In genomic region chr1:46203738-46204405, GRCh38 we compare ENCODE assay signal across 9 cellular contexts. TPM values are rescaled to one million over a fixed set of nuclear protein-coding genes. Genes with fewer than 3 reads are reported as not detected.
A peak's percentile ranks its signal among the peaks of the same experiment; 100 is the strongest.
DNase-seq lines count a peak whose midpoint lies in the region; ATAC-seq, FAIRE-seq and TF ChIP-seq lines count a peak whose summit lies in the region.
"Had no signal": no experiment of that assay in that cellular context is flagged by ENCODE, and none has a peak within 500 bp of the region (broad histone marks: within the 10 kb centered on the region; RNA-seq: fewer than 3 reads in every experiment).

No MANE protein-coding gene starts in this region.

- H3K4me1 ChIP-seq in hepatocyte (ENCODE audit: insufficient read depth): peaks cover 11% of the 10 kb centered on the region

- H3K9me3 ChIP-seq in hepatocyte (ENCODE audit: low read depth): no peaks in the 10 kb centered on the region

- no peaks in the 10 kb centered on the region for H3K79me2 ChIP-seq in hepatocyte

- no peaks in the 10 kb centered on the region for H3K36me3 Mint-ChIP-seq in activated naive CD8-positive, alpha-beta T cell treated with anti-CD3 and anti-CD28 coated beads, Interleukin-2, amount 50 U/mL, for 24 hours (ENCODE audit: low read depth)

- no peaks in the 10 kb centered on the region for H3K27me3 ChIP-seq in hepatocyte

- no peaks in the 10 kb centered on the region for H3K36me3 ChIP-seq in hepatocyte (replicated peaks; ENCODE audit: insufficient read depth, low read depth)

- no peak overlapping the region for H3K27ac Mint-ChIP-seq in activated naive CD8-positive, alpha-beta T cell treated with anti-CD3 and anti-CD28 coated beads, Interleukin-2, amount 50 U/mL, for 24 hours

- ATAC-seq in activated naive CD8-positive, alpha-beta T cell treated with anti-CD3 and anti-CD28 coated beads, Interleukin-2, amount 50 U/mL, for 24 hours: no peak
- no peak for ATAC-seq in HG03354 (IDR thresholded peaks at IDR 0.05; ENCODE audit: poor library complexity, severe bottlenecking, unreplicated experiment)

- H3K9me2 ChIP-seq in hepatocyte (replicated peaks; ENCODE audit: insufficient read depth): no peaks in the 10 kb centered on the region

- peak overlapping the region; percentile 96 for H3K4me3 ChIP-seq in hepatocyte
- H3K4me3 ChIP-seq in skeletal muscle cell (ENCODE audit: low read depth, low read length): peak overlapping the region; percentile 75

- peak overlapping the region; percentile 83 for H3K4me3 Mint-ChIP-seq in activated naive CD8-positive, alpha-beta T cell treated with anti-CD3 and anti-CD28 coated beads, Interleukin-2, amount 50 U/mL, for 24 hours

- no peak for TF ChIP-seq POLR2A in GM12891 (IDR thresholded peaks at IDR 0.05; ENCODE audit: low read depth, low read length)

- peaks cover 18% of the 10 kb centered on the region for H3K4me1 Mint-ChIP-seq in activated naive CD8-positive, alpha-beta T cell treated with anti-CD3 and anti-CD28 coated beads, Interleukin-2, amount 50 U/mL, for 24 hours

- WGBS in hepatocyte (ENCODE audit: low lambda C conversion rate, missing lambda C conversion rate): 28% methylated on average over 14 of the region's 14 CpGs

- FAIRE-seq in GM12891 (lab: Jason Lieb, UNC): peak; percentile 9

- no peaks in the 10 kb centered on the region for H3K9me3 Mint-ChIP-seq in activated naive CD8-positive, alpha-beta T cell treated with anti-CD3 and anti-CD28 coated beads, Interleukin-2, amount 50 U/mL, for 24 hours

- H4K20me1 ChIP-seq in hepatocyte (ENCODE audit: insufficient read depth, poor library complexity, severe bottlenecking): no peaks in the 10 kb centered on the region

- H3K4me2 ChIP-seq in hepatocyte: peak overlapping the region; percentile 98

- no peak overlapping the region for H3K27ac ChIP-seq in hepatocyte

- H3K27me3 Mint-ChIP-seq in activated naive CD8-positive, alpha-beta T cell treated with anti-CD3 and anti-CD28 coated beads, Interleukin-2, amount 50 U/mL, for 24 hours: peaks cover 3% of the 10 kb centered on the region

- peak overlapping the region; percentile 99 for H2AFZ ChIP-seq in hepatocyte

- no peak for DNase-seq in GM12891 (ENCODE audit: insufficient read length, low spot score)
- DNase-seq in activated naive CD8-positive, alpha-beta T cell treated with anti-CD3 and anti-CD28 coated beads, Interleukin-2, amount 50 U/mL, for 24 hours: no peak
- no peak for DNase-seq in hepatocyte (ENCODE audit: low spot score)
- no peak for DNase-seq in skeletal muscle cell (ENCODE audit: low read depth)
- no peak for DNase-seq in activated CD4-positive, alpha-beta T cell treated with anti-CD3 and anti-CD28 coated beads, Interleukin-2, amount 50 U/mL, for 1 hour
- DNase-seq in DMS 273 treated with DMSO at 0.1 percent for 48 hours (lab: John Stamatoyannopoulos, UW): no peak
- no peak for DNase-seq in NCI-H774 (lab: John Stamatoyannopoulos, UW)

- TF ChIP-seq CTCF in hepatocyte (IDR thresholded peaks at IDR 0.05; ENCODE audit: poor library complexity): no peak

TF ChIP-seq in GM12891, 5 proteins besides CTCF, POLR2A, EP300 and RAD21:
- TF ChIP-seq PAX5 (IDR thresholded peaks at IDR 0.05; ENCODE audit: insufficient read depth, low read length, severe bottlenecking) (no peak), TAF1 (IDR thresholded peaks at IDR 0.05; ENCODE audit: low read depth, low read length) (no peak), POLR2AphosphoS5 (IDR thresholded peaks at IDR 0.05; ENCODE audit: low read depth, low read length) (no peak), POU2F2 (IDR thresholded peaks at IDR 0.05; ENCODE audit: low read depth, low read length) (no peak), SPI1 (IDR thresholded peaks at IDR 0.05; ENCODE audit: low read depth, low read length) (no peak)

RNA-seq across cellular contexts. Expression of gene LURAP1, which starts 0.7 kb away (rescaled TPM):
- polyA plus RNA-seq in GM12891 (2012; ENCODE audit: low read depth, missing spikeins): not detected
- total RNA-seq in hepatocyte: 0.92 and 1.3 TPM in 2 replicates
- polyA plus RNA-seq in hepatocyte: 0.40 and 1.9 TPM in 2 replicates

RNA-seq across cellular contexts. Expression of gene POMGNT1, which starts 5.6 kb away (rescaled TPM):
- polyA plus RNA-seq in GM12891 (2012; ENCODE audit: low read depth, missing spikeins): 20.6 TPM
- 48.0 and 52.3 TPM in 2 replicates for total RNA-seq in hepatocyte
- 60.4 and 70.8 TPM in 2 replicates for polyA plus RNA-seq in hepatocyte

RNA-seq across cellular contexts. Expression of gene P3R3URF, which starts 27.6 kb away (rescaled TPM):
- polyA plus RNA-seq in GM12891 (2012; ENCODE audit: low read depth, missing spikeins): not detected
- total RNA-seq in hepatocyte: not detected in 2 replicates
- polyA plus RNA-seq in hepatocyte: not detected in 2 replicates
- total RNA-seq: mucosa of gallbladder had no signal

RNA-seq across cellular contexts. Expression of gene TSPAN1, which starts 29.0 kb away (rescaled TPM):
- 0.06 TPM for polyA plus RNA-seq in GM12891 (2012; ENCODE audit: low read depth, missing spikeins)
- 32.1 and 33.4 TPM in 2 replicates for total RNA-seq in hepatocyte
- polyA plus RNA-seq in hepatocyte: 69.5 and 69.8 TPM in 2 replicates

RNA-seq across cellular contexts. Expression of gene RAD54L, which starts 43.7 kb away (rescaled TPM):
- 15.2 TPM for polyA plus RNA-seq in GM12891 (2012; ENCODE audit: low read depth, missing spikeins)
- total RNA-seq in hepatocyte: 4.3 and 6.2 TPM in 2 replicates
- 4.2 and 4.9 TPM in 2 replicates for polyA plus RNA-seq in hepatocyte
